ENCODE assay signal across 25 cellular contexts in genomic region chr19:10907925-10908324, GRCh38. TPM values are rescaled to one million over a fixed set of nuclear protein-coding genes. Genes with fewer than 3 reads are reported as not detected.
"Had no signal": no experiment of that assay in that cellular context is flagged by ENCODE, and none has a peak within 500 bp of the region (broad histone marks: within the 10 kb centered on the region; RNA-seq: fewer than 3 reads in every experiment).

No MANE protein-coding gene starts in this region.

- H3K4me3 ChIP-seq: left lung, lower lobe of right lung, ovary, skin epidermis, suprapubic skin, thoracic aorta, tibial artery, upper lobe of right lung had no signal

- H3K27me3 Mint-ChIP-seq: naive thymus-derived CD8-positive, alpha-beta T cell; progenitor cell of endocrine pancreas; stimulated activated naive CD8-positive, alpha-beta T cell treated with anti-CD3 and anti-CD28 coated beads, Interleukin-15, Interleukin-2, amounts not matched to agents 100 ng/mL and 50 ng/mL, for 24 hours had no signal

- H3K27ac ChIP-seq: left lung, lower lobe of right lung, neutrophil, ovary, skin epidermis, suprapubic skin, thoracic aorta, tibial artery, upper lobe of right lung had no signal

- H3K27me3 ChIP-seq: left lung, neutrophil, ovary, suprapubic skin, tibial artery, upper lobe of right lung had no signal

- H3K9me3 ChIP-seq: left lung, lower lobe of right lung, neutrophil, ovary, suprapubic skin, thoracic aorta, tibial artery, upper lobe of right lung had no signal

- H3K27ac Mint-ChIP-seq: naive thymus-derived CD8-positive, alpha-beta T cell; nephron; progenitor cell of endocrine pancreas; stimulated activated effector memory CD8-positive, alpha-beta T cell treated with anti-CD3 and anti-CD28 coated beads, Interleukin-12 subunit alpha, Interleukin-12 subunit beta, amount 100 ng/mL, for 72 hours; stimulated activated naive CD8-positive, alpha-beta T cell treated with anti-CD3 and anti-CD28 coated beads, Interleukin-15, Interleukin-2, amounts not matched to agents 100 ng/mL and 50 ng/mL, for 24 hours had no signal

- H3K4me3 Mint-ChIP-seq: naive thymus-derived CD8-positive, alpha-beta T cell; nephron; neural crest cell; stimulated activated effector memory CD8-positive, alpha-beta T cell treated with anti-CD3 and anti-CD28 coated beads, Interleukin-12 subunit alpha, Interleukin-12 subunit beta, amount 100 ng/mL, for 72 hours; stimulated activated naive CD8-positive, alpha-beta T cell treated with anti-CD3 and anti-CD28 coated beads, Interleukin-15, Interleukin-2, amounts not matched to agents 100 ng/mL and 50 ng/mL, for 24 hours had no signal

- H3K4me1 Mint-ChIP-seq: nephron; neural crest cell; stimulated activated effector memory CD8-positive, alpha-beta T cell treated with anti-CD3 and anti-CD28 coated beads, Interleukin-12 subunit alpha, Interleukin-12 subunit beta, amount 100 ng/mL, for 72 hours had no signal

- H3K4me1 ChIP-seq: left lung, lower lobe of right lung, suprapubic skin, tibial artery, upper lobe of right lung had no signal

- H3K36me3 ChIP-seq: ovary had no signal

- DNase-seq: hippocampal formation; left colon; left lung; lower lobe of right lung; mammary epithelial cell; mesenchymal stem cell; naive thymus-derived CD8-positive, alpha-beta T cell; occipital lobe; ovary; stimulated activated CD4-positive, alpha-beta T cell treated with anti-CD3 and anti-CD28 coated beads, Interleukin-12 subunit alpha, Interleukin-12 subunit beta, amount 100 ng/mL, for 4 hours; stimulated activated CD4-positive, alpha-beta T cell treated with anti-CD3 and anti-CD28 coated beads, Interleukin-4, amount 100 ng/mL, for 24 hours; stimulated activated naive CD4-positive, alpha-beta T cell; trophoblast cell; upper lobe of right lung had no signal

- H3K9me3 Mint-ChIP-seq: neural crest cell; stimulated activated effector memory CD8-positive, alpha-beta T cell treated with anti-CD3 and anti-CD28 coated beads, Interleukin-12 subunit alpha, Interleukin-12 subunit beta, amount 100 ng/mL, for 72 hours; stimulated activated naive CD8-positive, alpha-beta T cell treated with anti-CD3 and anti-CD28 coated beads, Interleukin-15, Interleukin-2, amounts not matched to agents 100 ng/mL and 50 ng/mL, for 24 hours had no signal

RNA-seq across cellular contexts. Expression of gene C19orf38, which starts 59.7 kb away (rescaled TPM):
- total RNA-seq: neural crest cell, pulmonary artery endothelial cell had no signal
